In the genomic region with DNA sequence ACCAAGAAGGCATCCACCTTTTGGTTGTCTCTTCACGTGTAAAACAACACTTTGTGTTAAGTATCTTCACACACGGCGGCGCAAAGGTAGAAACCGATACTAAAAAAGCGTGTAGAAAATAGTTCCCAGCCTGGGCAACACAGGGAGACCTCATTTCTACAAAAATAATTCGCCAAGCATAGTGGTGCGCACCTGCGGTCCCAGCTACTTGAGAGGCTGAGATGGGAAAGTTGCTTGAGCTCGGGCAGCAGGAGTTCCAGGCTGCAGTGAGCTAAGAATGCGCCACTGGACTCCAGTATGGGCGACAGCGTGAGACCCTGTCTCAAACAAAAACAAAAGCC, we compare ENCODE assay signal across 8 cellular contexts. TPM values are rescaled to one million over a fixed set of nuclear protein-coding genes. Genes with fewer than 3 reads are reported as not detected.
DNase-seq lines count a peak whose midpoint lies in the region; TF ChIP-seq lines count a peak whose summit lies in the region.

No MANE protein-coding gene starts in this region.

- peak overlapping the region; percentile 68 for H2AFZ ChIP-seq in OCI-LY3 (ENCODE audit: low read depth, low read length)

- TF ChIP-seq CTCF in GM06990 (IDR thresholded peaks at IDR 0.05; ENCODE audit: insufficient read depth, low read length, poor library complexity, severe bottlenecking) (no peak), OCI-LY3 (IDR thresholded peaks at IDR 0.05; ENCODE audit: low read depth, low read length) (no peak), esophagus muscularis mucosa (IDR thresholded peaks at IDR 0.05) (no peak), prostate gland (IDR thresholded peaks at IDR 0.05) (no peak)

- peak overlapping the region; percentile 95 for H3K9ac ChIP-seq in OCI-LY3 (ENCODE audit: low read length)

- H3K4me1 ChIP-seq in HAP-1 (peaks cover 10% of the 10 kb centered on the region), OCI-LY3 (ENCODE audit: low read length) (peaks cover 12% of the 10 kb centered on the region; the same call in 1 of the 2 replicates), esophagus muscularis mucosa (peaks cover 10 to 40% (median 28%) of the 10 kb centered on the region in 4 donors), prostate gland (replicated peaks) (peaks cover 2% of the 10 kb centered on the region)

- no peak for TF ChIP-seq EP300 in esophagus muscularis mucosa (IDR thresholded peaks at IDR 0.05)

- peaks cover 52% of the 10 kb centered on the region for H3K79me2 ChIP-seq in OCI-LY3 (ENCODE audit: low read length)

- DNase-seq in GM06990 (ENCODE audit: extremely low read depth, insufficient read length) (no peak), HAP-1 (ENCODE audit: low spot score in 2 of 2) (no peak), esophagus muscularis mucosa (ENCODE audit: extremely low spot score) (no peak), prostate gland (ENCODE audit: low spot score) (no peak), DMS53 treated with DMSO at 0.1 percent for 48 hours (lab: John Stamatoyannopoulos, UW; ENCODE audit: unreplicated experiment) (no peak), NCI-H748 treated with DMSO at 0.1 percent for 48 hours (lab: John Stamatoyannopoulos, UW) (no peak), foreskin melanocyte (no peak)

- intact Hi-C loops in esophagus muscularis mucosa (cut with DNase I), result loop anchor here (5.0 kb wide), 2 partner anchors 73 to 263 kb away; a partner anchor contains a TSS
- intact Hi-C loops in prostate gland (cut with DNase I), result loop anchor here (1.0 to 5.0 kb wide), 3 partner anchors 43 to 263 kb away; a partner anchor contains a TSS

- TF ChIP-seq POLR2A in esophagus muscularis mucosa (IDR thresholded peaks at IDR 0.05; ENCODE audit: low read depth), result no peak
- TF ChIP-seq POLR2A in prostate gland (IDR thresholded peaks at IDR 0.05), result no peak

- no peaks in the 10 kb centered on the region for H3K9me3 ChIP-seq in HAP-1
- H3K9me3 ChIP-seq in OCI-LY3 (ENCODE audit: insufficient read depth, low read length), result no peaks in the 10 kb centered on the region
- no peaks in the 10 kb centered on the region for H3K9me3 ChIP-seq in esophagus muscularis mucosa
- no peaks in the 10 kb centered on the region for H3K9me3 ChIP-seq in prostate gland

- peak overlapping the region; percentile 48 for H3K4me2 ChIP-seq in OCI-LY3 (ENCODE audit: low read length)

- H4K20me1 ChIP-seq in OCI-LY3 (ENCODE audit: insufficient read depth, low read length), result peaks cover 20% of the 10 kb centered on the region

- in situ Hi-C loops in HAP-1 (cut with MboI; ENCODE audit: low sequenced_read_pairs), result loop anchor here (5.0 kb wide), 1 partner anchor 248 kb away; a partner anchor contains a TSS

- peak overlapping the region; percentile 87 for H3K4me3 ChIP-seq in GM06990 (replicated peaks; ENCODE audit: low read depth, low read length)
- peak overlapping the region; percentile 78 for H3K4me3 ChIP-seq in HAP-1
- H3K4me3 ChIP-seq in OCI-LY3 (ENCODE audit: low read length), result peak overlapping the region; percentile 89
- peak overlapping the region; percentile 73 to 88 (median 85) for H3K4me3 ChIP-seq in esophagus muscularis mucosa
- peak overlapping the region; percentile 72 to 74 for H3K4me3 ChIP-seq in prostate gland

- H3K36me3 ChIP-seq in GM06990 (ENCODE audit: control insufficient read depth, insufficient read depth, low read length) (no peaks in the 10 kb centered on the region; the same call in 1 of the 2 replicates), HAP-1 (replicated peaks) (no peaks in the 10 kb centered on the region; the same call in 1 of the 2 replicates), OCI-LY3 (replicated peaks; ENCODE audit: low read depth, low read length) (no peaks in the 10 kb centered on the region), esophagus muscularis mucosa (peaks cover 0 to 7% (median 4%) of the 10 kb centered on the region in 4 donors), prostate gland (no peaks in the 10 kb centered on the region)

- under 1% methylated on average over 13 of the region's 13 CpGs for WGBS in esophagus muscularis mucosa
- WGBS in prostate gland, result 2% methylated on average over 13 of the region's 13 CpGs

- H3K27ac ChIP-seq in OCI-LY3 (ENCODE audit: low read length) (peak overlapping the region; percentile 85), esophagus muscularis mucosa (replicated peaks in 1 of 4) (peak overlapping the region; percentile 92 to 96 (median 96)), prostate gland (peak overlapping the region; percentile 88 to 95)

- H3K27me3 ChIP-seq in GM06990 (replicated peaks; ENCODE audit: control insufficient read depth, insufficient read depth, low read length), result no peaks in the 10 kb centered on the region
- H3K27me3 ChIP-seq in HAP-1 (ENCODE audit: low read depth), result no peaks in the 10 kb centered on the region
- no peaks in the 10 kb centered on the region for H3K27me3 ChIP-seq in OCI-LY3 (ENCODE audit: low read depth, low read length)
- no peaks in the 10 kb centered on the region for H3K27me3 ChIP-seq in esophagus muscularis mucosa
- H3K27me3 ChIP-seq in prostate gland (replicated peaks; ENCODE audit: insufficient read depth), result no peaks in the 10 kb centered on the region

RNA-seq across cellular contexts. Expression of a gene that starts 0.6 kb away (rescaled TPM):
- total RNA-seq in esophagus muscularis mucosa (10 to 100 TPM; 36.1 to 61.0 (median 44.0) TPM), prostate gland (10 to 100 TPM; 60.9 to 72.7 TPM)

RNA-seq across cellular contexts. Expression of a gene that starts 46.3 kb away (rescaled TPM):
- total RNA-seq in esophagus muscularis mucosa (10 to 100 TPM; 16.2 to 19.5 (median 16.7) TPM), prostate gland (10 to 100 TPM; 16.2 to 22.0 TPM)

RNA-seq across cellular contexts. Expression of a gene that starts 46.5 kb away (rescaled TPM):
- total RNA-seq in esophagus muscularis mucosa, result 1 to 10 TPM; 4.8 to 7.5 (median 6.3) TPM
- 1 to 10 TPM; 3.9 to 4.0 TPM for total RNA-seq in prostate gland
